Comparison of ENCODE assay signal across 22 cellular contexts in genomic region chr1:36419158-36419557, GRCh38. TPM values are rescaled to one million over a fixed set of nuclear protein-coding genes. Genes with fewer than 3 reads are reported as not detected.
DNase-seq lines count a peak whose midpoint lies in the region; ATAC-seq and TF ChIP-seq lines count a peak whose summit lies in the region.
"Had no signal": no experiment of that assay in that cellular context is flagged by ENCODE, and none has a peak within 500 bp of the region (broad histone marks: within the 10 kb centered on the region; RNA-seq: fewer than 3 reads in every experiment).

No MANE protein-coding gene starts in this region.

- H3K27me3 ChIP-seq in adipocyte (replicated peaks; ENCODE audit: control insufficient read depth, insufficient read depth, low read length): no peaks in the 10 kb centered on the region
- no peaks in the 10 kb centered on the region for H3K27me3 ChIP-seq in psoas muscle (ENCODE audit: insufficient read depth in 3 of 3, low read length in 2 of 3)

- H3K36me3 ChIP-seq in adipocyte (ENCODE audit: control insufficient read depth, insufficient read depth, low read length, severe bottlenecking) (peaks cover 16% of the 10 kb centered on the region), psoas muscle (ENCODE audit: insufficient read depth in 1 of 2, low read depth in 1 of 2) (peaks cover 0 to 19% of the 10 kb centered on the region in 2 donors)

- peaks cover 32% of the 10 kb centered on the region for H3K4me1 ChIP-seq in adipocyte (ENCODE audit: control insufficient read depth, insufficient read depth, low read length)
- H3K4me1 ChIP-seq in psoas muscle: peaks cover 23% of the 10 kb centered on the region

- ATAC-seq in Right ventricle myocardium superior (ENCODE audit: poor library complexity) (peak; percentile 38), psoas muscle (peak; percentile 75 to 90 (median 86)), HG02571 (IDR thresholded peaks at IDR 0.05; ENCODE audit: unreplicated experiment) (no peak), GM19452 (IDR thresholded peaks at IDR 0.05; ENCODE audit: unreplicated experiment) (no peak)

- H3K4me3 ChIP-seq in adipocyte (ENCODE audit: low read length) (peak overlapping the region; percentile 22), psoas muscle (no peak overlapping the region)

- DNase-seq in Right ventricle myocardium superior: no peak
- no peak for DNase-seq in cardiac septum (ENCODE audit: low spot score)
- DNase-seq in adipocyte (ENCODE audit: low read depth): no peak
- no peak for DNase-seq in psoas muscle
- DNase-seq in GM03348 (ENCODE audit: low spot score): no peak
- no peak for DNase-seq in NCI-H2029 (lab: John Stamatoyannopoulos, UW)
- DNase-seq: AML-193; C1 segment of cervical spinal cord; Calu3; CD8-positive, alpha-beta memory T cell; DMS153; GOT3; HCEC 1CT; MV-4-11; NCI-H1105 treated with DMSO at 0.1 percent for 48 hours; NCI-H2081 treated with DMSO at 0.1 percent for 48 hours; NCI-H2171 treated with DMSO at 0.1 percent for 48 hours; NCI-H526 treated with DMSO at 0.1 percent for 48 hours; OCI-M1 had no signal

- peak overlapping the region; percentile 83 for H3K27ac ChIP-seq in psoas muscle
- H3K27ac ChIP-seq: KMS-11 had no signal

- WGBS in psoas muscle, 3 donors: 25 to 49% (median 39%) methylated on average over 4 of the region's 4 CpGs

- TF ChIP-seq CTCF in psoas muscle (IDR thresholded peaks at IDR 0.05): no peak

- peak overlapping the region; percentile 53 for H3K9ac ChIP-seq in adipocyte (ENCODE audit: low read length)
- H3K9ac ChIP-seq: KMS-11 had no signal

- intact Hi-C loops in Right ventricle myocardium superior (cut with DNase I): no loop called here
- intact Hi-C loops in cardiac septum (cut with DNase I): no loop called here
- intact Hi-C loops in psoas muscle (cut with DNase I): no loop called here

- H3K9me3 ChIP-seq in adipocyte (ENCODE audit: control insufficient read depth, low read length) (no peaks in the 10 kb centered on the region), psoas muscle (no peaks in the 10 kb centered on the region)

RNA-seq across cellular contexts. Expression of gene LSM10, which starts 21.4 kb away (rescaled TPM):
- total RNA-seq in Right ventricle myocardium superior (57.0 TPM), cardiac septum (52.7 TPM), psoas muscle (100 to 1,000 TPM in 1 of 4 donors, 10 to 100 TPM in 3; 80.3 to 102 (median 95.6) TPM)
- polyA plus RNA-seq in psoas muscle: 100 to 1,000 TPM; 134 to 246 (median 156) TPM

RNA-seq across cellular contexts. Expression of gene OSCP1, which starts 31.1 kb away (rescaled TPM):
- total RNA-seq in Right ventricle myocardium superior (7.4 TPM), cardiac septum (3.4 TPM), psoas muscle (1 to 10 TPM; 3.1 to 4.6 (median 4.3) TPM)
- 1 to 10 TPM; 2.5 to 5.5 (median 4.2) TPM for polyA plus RNA-seq in psoas muscle
- polyA plus RNA-seq: CD8-positive, alpha-beta memory T cell had no signal

RNA-seq across cellular contexts. Expression of gene STK40, which starts 33.4 kb away (rescaled TPM):
- total RNA-seq in Right ventricle myocardium superior (73.5 TPM), cardiac septum (75.5 TPM), psoas muscle (100 to 1,000 TPM in 3 of 4 donors, 10 to 100 TPM in 1; 84.4 to 218 (median 145) TPM)
- 100 to 1,000 TPM in 2 of 3 donors, 10 to 100 TPM in 1; 93.0 to 312 (median 182) TPM for polyA plus RNA-seq in psoas muscle

RNA-seq across cellular contexts. Expression of gene MRPS15, which starts 45.0 kb away (rescaled TPM):
- total RNA-seq in Right ventricle myocardium superior: 110 TPM
- total RNA-seq in cardiac septum: 71.7 TPM
- total RNA-seq in psoas muscle: 100 to 1,000 TPM; 127 to 141 (median 131) TPM
- 100 to 1,000 TPM; 233 to 279 (median 247) TPM for polyA plus RNA-seq in psoas muscle

Comparison
In these comparisons a context has a peak if more than half of its experiments do, and no peak if none do; other contexts are left out.
1. ATAC-seq: peak in Right ventricle myocardium superior (single experiment) and psoas muscle (4 of 4); none in HG02571 (single experiment) and GM19452 (single experiment).